ENCODE assay signal across 1 cellular context in the genomic region with DNA sequence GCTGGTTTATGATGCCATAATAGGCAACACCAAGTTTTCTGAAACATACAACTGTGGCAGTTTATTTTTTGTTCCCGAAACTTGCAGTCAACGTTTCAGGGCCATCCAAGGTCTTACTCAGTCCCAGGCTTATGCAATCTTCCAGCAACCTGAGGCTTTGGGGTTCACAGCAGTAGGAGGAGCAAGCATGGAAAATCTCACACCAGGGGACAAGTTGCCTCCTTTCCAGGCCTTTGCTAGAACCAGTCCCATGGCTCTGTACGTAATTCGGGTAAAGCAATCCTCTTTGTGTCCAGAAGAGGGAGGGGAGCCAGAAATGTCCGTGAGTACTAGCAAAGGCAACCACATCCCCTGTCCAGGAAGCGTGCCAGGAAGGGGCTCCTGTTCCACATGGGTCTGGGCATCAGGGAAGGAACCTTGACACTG.
TF ChIP-seq lines count a peak whose summit lies in the region.

No MANE protein-coding gene starts in this region.

TF ChIP-seq in HepG2, 621 proteins besides CTCF, POLR2A, EP300 and RAD21:
- TF ChIP-seq ATRX (CRISPR knock-in tag; IDR thresholded peaks at IDR 0.05; ENCODE audit: borderline replicate concordance) (no peak), ZFP90 (CRISPR knock-in tag; IDR thresholded peaks at IDR 0.05; ENCODE audit: borderline replicate concordance) (no peak), MED8 (CRISPR knock-in tag; IDR thresholded peaks at IDR 0.05; ENCODE audit: insufficient replicate concordance) (no peak), CHCHD3 (CRISPR knock-in tag; IDR thresholded peaks at IDR 0.05) (no peak), ZNF7 (CRISPR knock-in tag; IDR thresholded peaks at IDR 0.05) (no peak), ZNF878 (CRISPR knock-in tag; IDR thresholded peaks at IDR 0.05) (no peak), SOX6 (IDR thresholded peaks at IDR 0.05) (no peak), SOX6 (CRISPR knock-in tag; IDR thresholded peaks at IDR 0.05) (0 out of 2 replicates have a peak, but pooled peaks have one; percentile 18), ZSCAN30 (CRISPR knock-in tag; IDR thresholded peaks at IDR 0.05) (no peak), SMC3 (IDR thresholded peaks at IDR 0.05; ENCODE audit: low read length) (peak; percentile 57; the same call in 1 of the 2 replicates), PCBP1 (IDR thresholded peaks at IDR 0.05; ENCODE audit: borderline replicate concordance, low read depth, low read length) (no peak), KLF11 (CRISPR knock-in tag; IDR thresholded peaks at IDR 0.05) (no peak), PHB2 (IDR thresholded peaks at IDR 0.05; ENCODE audit: partially characterized antibody) (no peak), STAG1 (CRISPR knock-in tag; IDR thresholded peaks at IDR 0.05) (0 out of 2 replicates have a peak, but pooled peaks have one; percentile 16), SRF (IDR thresholded peaks at IDR 0.05; ENCODE audit: low read depth, low read length) (no peak), CCAR2 (optimal IDR thresholded peaks at IDR 0.05; ENCODE audit: low read depth, low read length) (no peak), HDAC1 (CRISPR knock-in tag; IDR thresholded peaks at IDR 0.05) (no peak), RXRB (CRISPR knock-in tag; IDR thresholded peaks at IDR 0.05; ENCODE audit: borderline replicate concordance) (no peak), RCOR2 (CRISPR knock-in tag; IDR thresholded peaks at IDR 0.05) (no peak), ZBTB38 (CRISPR knock-in tag; IDR thresholded peaks at IDR 0.05) (no peak), MIXL1 (CRISPR knock-in tag; IDR thresholded peaks at IDR 0.05) (no peak), ZNF34 (CRISPR knock-in tag; IDR thresholded peaks at IDR 0.05; ENCODE audit: borderline replicate concordance) (no peak), ZNF781 (CRISPR knock-in tag; IDR thresholded peaks at IDR 0.05; ENCODE audit: borderline replicate concordance, not compliant biosample characterization) (no peak), GATAD1 (CRISPR knock-in tag; IDR thresholded peaks at IDR 0.05) (no peak), KLF15 (CRISPR knock-in tag; IDR thresholded peaks at IDR 0.05; ENCODE audit: borderline replicate concordance) (no peak), RFXAP (CRISPR knock-in tag; IDR thresholded peaks at IDR 0.05; ENCODE audit: borderline replicate concordance) (no peak), EHMT2 (IDR thresholded peaks at IDR 0.05; ENCODE audit: borderline replicate concordance, low read depth, low read length) (no peak), KLF9 (CRISPR knock-in tag; IDR thresholded peaks at IDR 0.05; ENCODE audit: low read depth) (no peak), ZNF550 (CRISPR knock-in tag; IDR thresholded peaks at IDR 0.05; ENCODE audit: borderline replicate concordance) (no peak)
- TF ChIP-seq, protein P1, sequence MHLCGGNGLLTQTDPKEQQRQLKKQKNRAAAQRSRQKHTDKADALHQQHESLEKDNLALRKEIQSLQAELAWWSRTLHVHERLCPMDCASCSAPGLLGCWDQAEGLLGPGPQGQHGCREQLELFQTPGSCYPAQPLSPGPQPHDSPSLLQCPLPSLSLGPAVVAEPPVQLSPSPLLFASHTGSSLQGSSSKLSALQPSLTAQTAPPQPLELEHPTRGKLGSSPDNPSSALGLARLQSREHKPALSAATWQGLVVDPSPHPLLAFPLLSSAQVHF (CRISPR knock-in tag; IDR thresholded peaks at IDR 0.05), result no peak
- TF ChIP-seq, protein P2, sequence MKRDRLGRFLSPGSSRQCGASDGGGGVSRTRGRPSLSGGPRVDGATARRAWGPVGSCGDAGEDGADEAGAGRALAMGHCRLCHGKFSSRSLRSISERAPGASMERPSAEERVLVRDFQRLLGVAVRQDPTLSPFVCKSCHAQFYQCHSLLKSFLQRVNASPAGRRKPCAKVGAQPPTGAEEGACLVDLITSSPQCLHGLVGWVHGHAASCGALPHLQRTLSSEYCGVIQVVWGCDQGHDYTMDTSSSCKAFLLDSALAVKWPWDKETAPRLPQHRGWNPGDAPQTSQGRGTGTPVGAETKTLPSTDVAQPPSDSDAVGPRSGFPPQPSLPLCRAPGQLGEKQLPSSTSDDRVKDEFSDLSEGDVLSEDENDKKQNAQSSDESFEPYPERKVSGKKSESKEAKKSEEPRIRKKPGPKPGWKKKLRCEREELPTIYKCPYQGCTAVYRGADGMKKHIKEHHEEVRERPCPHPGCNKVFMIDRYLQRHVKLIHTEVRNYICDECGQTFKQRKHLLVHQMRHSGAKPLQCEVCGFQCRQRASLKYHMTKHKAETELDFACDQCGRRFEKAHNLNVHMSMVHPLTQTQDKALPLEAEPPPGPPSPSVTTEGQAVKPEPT (CRISPR knock-in tag; IDR thresholded peaks at IDR 0.05; ENCODE audit: low read depth), result no peak
- TF ChIP-seq, protein P3, sequence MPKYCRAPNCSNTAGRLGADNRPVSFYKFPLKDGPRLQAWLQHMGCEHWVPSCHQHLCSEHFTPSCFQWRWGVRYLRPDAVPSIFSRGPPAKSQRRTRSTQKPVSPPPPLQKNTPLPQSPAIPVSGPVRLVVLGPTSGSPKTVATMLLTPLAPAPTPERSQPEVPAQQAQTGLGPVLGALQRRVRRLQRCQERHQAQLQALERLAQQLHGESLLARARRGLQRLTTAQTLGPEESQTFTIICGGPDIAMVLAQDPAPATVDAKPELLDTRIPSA (CRISPR knock-in tag; IDR thresholded peaks at IDR 0.05; ENCODE audit: borderline replicate concordance), result no peak
- TF ChIP-seq, protein P4, sequence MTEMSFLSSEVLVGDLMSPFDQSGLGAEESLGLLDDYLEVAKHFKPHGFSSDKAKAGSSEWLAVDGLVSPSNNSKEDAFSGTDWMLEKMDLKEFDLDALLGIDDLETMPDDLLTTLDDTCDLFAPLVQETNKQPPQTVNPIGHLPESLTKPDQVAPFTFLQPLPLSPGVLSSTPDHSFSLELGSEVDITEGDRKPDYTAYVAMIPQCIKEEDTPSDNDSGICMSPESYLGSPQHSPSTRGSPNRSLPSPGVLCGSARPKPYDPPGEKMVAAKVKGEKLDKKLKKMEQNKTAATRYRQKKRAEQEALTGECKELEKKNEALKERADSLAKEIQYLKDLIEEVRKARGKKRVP (CRISPR knock-in tag; IDR thresholded peaks at IDR 0.05), result peak in 1 of 2 experiments; percentile 29; a peak in 1 of 4 replicates
- TF ChIP-seq, protein P5, sequence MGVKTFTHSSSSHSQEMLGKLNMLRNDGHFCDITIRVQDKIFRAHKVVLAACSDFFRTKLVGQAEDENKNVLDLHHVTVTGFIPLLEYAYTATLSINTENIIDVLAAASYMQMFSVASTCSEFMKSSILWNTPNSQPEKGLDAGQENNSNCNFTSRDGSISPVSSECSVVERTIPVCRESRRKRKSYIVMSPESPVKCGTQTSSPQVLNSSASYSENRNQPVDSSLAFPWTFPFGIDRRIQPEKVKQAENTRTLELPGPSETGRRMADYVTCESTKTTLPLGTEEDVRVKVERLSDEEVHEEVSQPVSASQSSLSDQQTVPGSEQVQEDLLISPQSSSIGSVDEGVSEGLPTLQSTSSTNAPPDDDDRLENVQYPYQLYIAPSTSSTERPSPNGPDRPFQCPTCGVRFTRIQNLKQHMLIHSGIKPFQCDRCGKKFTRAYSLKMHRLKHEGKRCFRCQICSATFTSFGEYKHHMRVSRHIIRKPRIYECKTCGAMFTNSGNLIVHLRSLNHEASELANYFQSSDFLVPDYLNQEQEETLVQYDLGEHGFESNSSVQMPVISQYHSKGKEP (CRISPR knock-in tag; IDR thresholded peaks at IDR 0.05), result no peak
TF ChIP-seq in HepG2: peak in this region for 4.
